Comparison of ENCODE assay signal across 20 cellular contexts in the genomic region with DNA sequence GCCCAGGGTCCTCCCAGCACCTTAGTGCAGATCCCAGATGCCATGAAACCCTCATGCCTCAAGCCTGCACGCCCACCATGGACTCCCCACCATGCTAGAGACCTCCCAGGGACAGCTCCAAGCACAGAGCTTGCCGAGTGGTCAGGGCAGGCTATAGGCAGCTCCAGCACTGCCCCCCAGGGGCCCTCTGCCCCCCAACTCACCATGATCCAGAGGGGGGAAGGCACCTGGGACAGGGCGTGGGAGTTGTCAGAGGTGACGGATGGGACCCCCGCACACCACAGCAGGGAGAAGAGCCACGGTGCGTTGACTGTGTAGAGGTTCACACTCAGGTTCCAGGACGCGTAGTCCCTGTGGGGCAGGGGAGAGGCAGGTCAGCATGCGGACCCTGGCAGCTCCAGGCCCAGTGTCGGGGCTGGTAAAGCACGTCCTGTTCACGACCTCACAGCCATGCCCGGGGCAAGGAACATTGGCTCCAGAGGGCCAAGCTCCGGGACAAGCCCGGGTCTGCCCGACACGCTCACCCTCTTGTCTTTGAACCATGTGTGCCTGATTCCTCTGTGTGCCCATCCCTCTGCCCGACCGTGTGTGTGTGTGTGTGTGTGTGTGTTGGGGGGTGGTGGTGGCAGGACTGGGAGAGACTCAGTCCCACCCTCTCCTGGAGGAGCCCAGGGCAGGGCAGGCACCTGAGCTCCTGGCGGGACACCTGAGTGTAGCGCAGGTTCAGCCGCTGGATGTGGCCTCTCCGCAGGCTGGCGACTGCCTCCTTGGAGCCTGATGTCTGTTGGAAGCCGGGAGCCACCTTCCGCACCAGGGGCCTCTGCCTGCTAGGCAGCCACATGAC. TPM values are rescaled to one million over a fixed set of nuclear protein-coding genes. Genes with fewer than 3 reads are reported as not detected.
DNase-seq lines count a peak whose midpoint lies in the region; ATAC-seq, FAIRE-seq and TF ChIP-seq lines count a peak whose summit lies in the region.
"Had no signal": no experiment of that assay in that cellular context is flagged by ENCODE, and none has a peak within 500 bp of the region (broad histone marks: within the 10 kb centered on the region; RNA-seq: fewer than 3 reads in every experiment).

No MANE protein-coding gene starts in this region.

- H3K27ac Mint-ChIP-seq in activated CD4-positive, alpha-beta memory T cell treated with anti-CD3 and anti-CD28 coated beads for 36 hours, result no peak overlapping the region
- H3K27ac Mint-ChIP-seq: B cell; CD4-positive, alpha-beta memory T cell; HFFc6 had no signal

- TF ChIP-seq RAD21 in K562 (CRISPR knock-in tag; conservative IDR thresholded peaks at IDR 0.05 in 1 of 2, IDR thresholded peaks at IDR 0.05 in 1 of 2), result no peak

- H3K9me1 ChIP-seq in K562 (ENCODE audit: control insufficient read depth, insufficient read depth, low read length), result no peaks in the 10 kb centered on the region
- H3K9me1 ChIP-seq in keratinocyte (ENCODE audit: control insufficient read depth, extremely low read depth, insufficient read depth, low read length), result no peaks in the 10 kb centered on the region

- H3K4me3 ChIP-seq in right atrium auricular region (no peak overlapping the region), K562 (no peak overlapping the region), keratinocyte (ENCODE audit: control insufficient read depth in 2 of 3, extremely low read depth in 1 of 3, insufficient read depth in 2 of 3, low read depth in 1 of 3, low read length in 3 of 3) (no peak overlapping the region)
- H3K4me3 ChIP-seq: HAP-1 had no signal

- TF ChIP-seq EP300 in K562 (IDR thresholded peaks at IDR 0.05; ENCODE audit: low read length), result no peak

- H3K4me1 ChIP-seq in right atrium auricular region (no peaks in the 10 kb centered on the region), K562 (replicated peaks in 1 of 2; ENCODE audit: control insufficient read depth in 2 of 2, insufficient read depth in 2 of 2, low read length in 2 of 2) (peaks cover 0 to 34% of the 10 kb centered on the region in 2 experiments; a peak in 1 of 5 replicates), keratinocyte (ENCODE audit: control insufficient read depth, extremely low read depth, insufficient read depth, low read length) (peaks cover 11% of the 10 kb centered on the region)
- H3K4me1 ChIP-seq: HAP-1 had no signal

- POLR2A ChIA-PET in K562 (lab: Yijun Ruan, JAX), result interaction anchor here (1.2 to 2.4 kb wide), 4 partner anchors 21 to 41 kb away, joined by 3 to 6 read pairs (median 6); no protein-coding TSS in a partner anchor
- POLR2A ChIA-PET in activated CD4-positive, alpha-beta memory T cell treated with anti-CD3 and anti-CD28 coated beads for 36 hours (lab: Charles Lee), result no interaction called here

- no peak overlapping the region for H3K27ac ChIP-seq in right atrium auricular region
- no peak overlapping the region for H3K27ac ChIP-seq in K562 (ENCODE audit: extremely low read depth, low read depth, low read length)
- no peak overlapping the region for H3K27ac ChIP-seq in keratinocyte (ENCODE audit: control insufficient read depth, insufficient read depth, low read length)

- H3K36me3 Mint-ChIP-seq in activated CD4-positive, alpha-beta memory T cell treated with anti-CD3 and anti-CD28 coated beads for 36 hours, result no peaks in the 10 kb centered on the region

- intact Hi-C loops in left cardiac atrium (cut with DNase I), result loop anchor here in 1 of 2 donors (10.0 kb wide), 1 partner anchor 46 kb away; the partner anchor contains the start of gene RPS3
- intact Hi-C loops in K562 (cut with micrococcal nuclease), result no loop called here
- intact Hi-C loops in activated CD4-positive, alpha-beta memory T cell treated with anti-CD3 and anti-CD28 coated beads for 36 hours (cut with micrococcal nuclease), result no loop called here

- peak overlapping the region in 1 of 2 experiments; percentile 69; a peak in 2 of 4 replicates for H3K9ac ChIP-seq in K562 (ENCODE audit: insufficient read depth in 1 of 2, low read depth in 2 of 2, low read length in 2 of 2)
- no peak overlapping the region for H3K9ac ChIP-seq in keratinocyte (ENCODE audit: control insufficient read depth, extremely low read depth, insufficient read depth, low read length)

- in situ Hi-C loops in K562 (cut with MboI), result loop anchor here (10.0 to 25.0 kb wide), 2 partner anchors 344 to 421 kb away; no protein-coding TSS in a partner anchor

- ATAC-seq in left cardiac atrium (no peak), K562 (no peak)
- ATAC-seq: HepG2 had no signal

- no peaks in the 10 kb centered on the region for H3K9me3 Mint-ChIP-seq in activated CD4-positive, alpha-beta memory T cell treated with anti-CD3 and anti-CD28 coated beads for 36 hours
- H3K9me3 Mint-ChIP-seq: CD4-positive, alpha-beta memory T cell; HFFc6 had no signal

- CTCF ChIA-PET in K562 (lab: Yijun Ruan, JAX; ENCODE audit: low intra/inter-chr PET ratio), result interaction anchor here (0.7 to 1.4 kb wide), 3 partner anchors 49 to 93 kb away, joined by 3 to 4 read pairs (median 3); no protein-coding TSS in a partner anchor
- CTCF ChIA-PET in activated CD4-positive, alpha-beta memory T cell treated with anti-CD3 and anti-CD28 coated beads for 36 hours (lab: Charles Lee), result interaction anchor here (3.2 kb wide), 1 partner anchor 10 kb away, joined by 13 read pairs; no protein-coding TSS in a partner anchor

- H2AFZ ChIP-seq in K562 (ENCODE audit: low read depth, low read length), result no peak overlapping the region
- no peak overlapping the region for H2AFZ ChIP-seq in keratinocyte (ENCODE audit: control insufficient read depth, low read length)

- DNase-seq in left cardiac atrium (peak; percentile 16), right atrium auricular region (ENCODE audit: low spot score) (no peak), K562 (ENCODE audit: extremely low read depth in 1 of 4, low spot score in 3 of 4) (no peak), keratinocyte (ENCODE audit: low read depth, low spot score) (no peak), T1000 (lab: John Stamatoyannopoulos, UW) (no peak), activated gamma-delta T cell treated with Interleukin-2 at 50 U/mL for 16 hours (no peak)
- DNase-seq in activated CD4-positive, alpha-beta memory T cell treated with anti-CD3 and anti-CD28 coated beads for 36 hours, result no peak
- DNase-seq: C1 segment of cervical spinal cord; CD4-positive, alpha-beta memory T cell; DMS79 treated with DMSO at 0.1 percent for 48 hours; EL; GOT3; HFFc6 had no signal

- H3K4me2 ChIP-seq in K562 (ENCODE audit: insufficient read depth, low read length) (no peak overlapping the region), keratinocyte (ENCODE audit: control insufficient read depth, extremely low read depth, insufficient read depth, low read depth, low read length) (peak overlapping the region; percentile 49)

- BruUV-seq in K562 (replicated peaks; lab: Mats Ljungman, UMichigan), result no TSS peak

- no peak overlapping the region for H3K4me3 Mint-ChIP-seq in activated CD4-positive, alpha-beta memory T cell treated with anti-CD3 and anti-CD28 coated beads for 36 hours
- H3K4me3 Mint-ChIP-seq: B cell; CD4-positive, alpha-beta memory T cell; HFFc6 had no signal

- 46% methylated on average over 19 of the region's 27 CpGs for WGBS in K562 (ENCODE audit: insufficient coverage, low coverage, missing lambda C conversion rate)

- dilution Hi-C loops in keratinocyte (cut with MboI; ENCODE audit: extremely low pct_ligation_motif_present, low sequenced_read_pairs), result no loop called here

- H3K79me2 ChIP-seq in K562 (ENCODE audit: control insufficient read depth, insufficient read depth, low read length) (no peaks in the 10 kb centered on the region), keratinocyte (ENCODE audit: control insufficient read depth, insufficient read depth, low read length) (no peaks in the 10 kb centered on the region)

- H3K27me3 ChIP-seq in right atrium auricular region (no peaks in the 10 kb centered on the region), K562 (ENCODE audit: control insufficient read depth in 2 of 2, insufficient read depth in 2 of 2, low read length in 2 of 2) (no peaks in the 10 kb centered on the region), keratinocyte (ENCODE audit: control insufficient read depth, extremely low read depth, insufficient read depth, low read length) (peaks cover 31% of the 10 kb centered on the region)

- no peak for TF ChIP-seq CTCF in right atrium auricular region (IDR thresholded peaks at IDR 0.05)
- TF ChIP-seq CTCF in K562 (IDR thresholded peaks at IDR 0.05 in 2 of 3, conservative IDR thresholded peaks at IDR 0.05 in 1 of 3; ENCODE audit: insufficient read depth in 2 of 3, low read depth in 1 of 3, low read length in 3 of 3), result no peak
- no peak for TF ChIP-seq CTCF in keratinocyte (optimal IDR thresholded peaks at IDR 0.05 in 1 of 3, IDR thresholded peaks at IDR 0.05 in 1 of 3, conservative IDR thresholded peaks at IDR 0.05 in 1 of 3; ENCODE audit: extremely low read depth in 1 of 3, insufficient read depth in 2 of 3, low read length in 3 of 3)

- TF ChIP-seq POLR2A in K562 (conservative IDR thresholded peaks at IDR 0.05), result no peak

- no peaks in the 10 kb centered on the region for H4K20me1 ChIP-seq in K562 (replicated peaks; ENCODE audit: control insufficient read depth, insufficient read depth, low read length)
- H4K20me1 ChIP-seq in keratinocyte (ENCODE audit: control insufficient read depth, extremely low read depth, insufficient read depth, low read length), result no peaks in the 10 kb centered on the region

- no peaks in the 10 kb centered on the region for H3K36me3 ChIP-seq in right atrium auricular region
- no peaks in the 10 kb centered on the region for H3K36me3 ChIP-seq in K562 (ENCODE audit: control insufficient read depth, insufficient read depth, low read length)
- H3K36me3 ChIP-seq in keratinocyte (ENCODE audit: control insufficient read depth in 2 of 2, extremely low read depth in 1 of 2, insufficient read depth in 2 of 2, low read length in 2 of 2), result no peaks in the 10 kb centered on the region
- H3K36me3 ChIP-seq: HAP-1 had no signal

- no peaks in the 10 kb centered on the region for H3K9me3 ChIP-seq in right atrium auricular region
- no peaks in the 10 kb centered on the region for H3K9me3 ChIP-seq in K562 (replicated peaks; ENCODE audit: control insufficient read depth, insufficient read depth, low read depth, low read length)
- no peaks in the 10 kb centered on the region for H3K9me3 ChIP-seq in keratinocyte (ENCODE audit: control insufficient read depth, low read depth, low read length)
- H3K9me3 ChIP-seq: HAP-1 had no signal

- no peaks in the 10 kb centered on the region for H3K27me3 Mint-ChIP-seq in activated CD4-positive, alpha-beta memory T cell treated with anti-CD3 and anti-CD28 coated beads for 36 hours
- H3K27me3 Mint-ChIP-seq: CD4-positive, alpha-beta memory T cell had no signal

- no peaks in the 10 kb centered on the region for H3K4me1 Mint-ChIP-seq in activated CD4-positive, alpha-beta memory T cell treated with anti-CD3 and anti-CD28 coated beads for 36 hours (ENCODE audit: low read depth)
- H3K4me1 Mint-ChIP-seq: B cell had no signal

- FAIRE-seq in K562 (lab: Jason Lieb, UNC), result no peak
- FAIRE-seq in keratinocyte (lab: Jason Lieb, UNC), result no peak
- FAIRE-seq: A204.1, G401.6, GM12891, HepG2, HTR-8/SVneo had no signal

RNA-seq across cellular contexts. Expression of gene KLHL35, which starts 8.2 kb away (rescaled TPM):
- total RNA-seq in left cardiac atrium (1 to 10 TPM; 1.1 to 1.2 TPM), right atrium auricular region (1 to 10 TPM in 1 of 2 donors, under 1 TPM in 1; 0.20 to 1.4 TPM), K562 (2014; rRNA removed) (not detected in 2 replicates), K562 (2014; rRNA removed; fragmentation: Illumina TruSeq; extraction: Trizol) (not detected in 2 replicates), K562 (2015; rRNA removed; fragmentation: Illumina TruSeq; extraction: Trizol) (not detected in 2 replicates), K562 (2021) (not detected in 2 replicates)
- not detected in 2 replicates for total RNA-seq in K562 (2011; cell fraction: chromatin; rRNA removed; ENCODE audit: low replicate concordance)
- not detected in 2 replicates for total RNA-seq in K562 (2011; cell fraction: nucleolus; rRNA removed)
- total RNA-seq in K562 (2011; cell fraction: nucleoplasm; rRNA removed), result not detected in 2 replicates
- polyA plus RNA-seq in K562 (2011; rRNA removed) (not detected in 2 replicates), K562 (2014; fragmentation: Illumina TruSeq; extraction: Trizol) (not detected in 2 replicates), K562 (2014; fragmentation: Nextera tagmentation; extraction: Ambion mirVana) (not detected), K562 (2014; rRNA removed) (not detected in 2 replicates), keratinocyte (0.43 to 1.0 TPM (median 0.58 TPM) in 3 replicates)
- polyA plus RNA-seq in K562 (2011; cell fraction: cytosol; rRNA removed), result not detected in 2 replicates
- not detected in 2 replicates for polyA plus RNA-seq in K562 (2011; cell fraction: nucleus; rRNA removed)
- polyA plus RNA-seq in K562 (2012), result 0.05 and 0.10 TPM in 2 replicates
- not detected in 2 replicates for polyA minus RNA-seq in K562 (2011; rRNA and poly(A)+ RNA removed)
- polyA minus RNA-seq in K562 (2011; cell fraction: cytosol; rRNA and poly(A)+ RNA removed), result 1.5 TPM in 1 of 2 replicates, not detected in the other
- polyA minus RNA-seq in K562 (2011; cell fraction: nucleus; rRNA and poly(A)+ RNA removed), result not detected in 2 replicates
- not detected for polyA plus RNA-seq in keratinocyte (2011; ENCODE audit: low read depth)
- 0.28 and 0.83 TPM in 2 replicates for polyA plus RNA-seq in keratinocyte (2011; cell fraction: cytosol; rRNA removed)
- 1.4 and 2.0 TPM in 2 replicates for polyA plus RNA-seq in keratinocyte (2011; cell fraction: nucleus; rRNA removed)
- 0.93 and 1.0 TPM in 2 replicates for polyA plus RNA-seq in keratinocyte (2012; ENCODE audit: low replicate concordance)
- 0.22 to 0.33 TPM (median 0.26 TPM) in 3 replicates for polyA minus RNA-seq in keratinocyte
- polyA minus RNA-seq in keratinocyte (2011; cell fraction: cytosol; rRNA and poly(A)+ RNA removed), result 1.3 TPM
- polyA minus RNA-seq in keratinocyte (2011; cell fraction: nucleus; rRNA and poly(A)+ RNA removed), result 0.84 and 1.8 TPM in 2 replicates
- under 1 TPM; 0.12 to 0.51 TPM for total RNA-seq in activated CD4-positive, alpha-beta memory T cell treated with anti-CD3 and anti-CD28 coated beads for 36 hours
- total RNA-seq: HepG2, HFFc6 had no signal
- polyA plus RNA-seq: HepG2 had no signal

RNA-seq across cellular contexts. Expression of gene RPS3, which starts 41.9 kb away (rescaled TPM):
- 1,000 to 10,000 TPM; 1,106 to 1,117 TPM for total RNA-seq in left cardiac atrium
- 100 to 1,000 TPM; 391 to 983 TPM for total RNA-seq in right atrium auricular region
- total RNA-seq in K562 (2011; cell fraction: chromatin; rRNA removed; ENCODE audit: low replicate concordance), result 368 and 416 TPM in 2 replicates
- 577 and 735 TPM in 2 replicates for total RNA-seq in K562 (2011; cell fraction: nucleolus; rRNA removed)
- 828 and 1,575 TPM in 2 replicates for total RNA-seq in K562 (2011; cell fraction: nucleoplasm; rRNA removed)
- 2,700 and 3,102 TPM in 2 replicates for total RNA-seq in K562 (2014; rRNA removed)
- 3,530 and 3,738 TPM in 2 replicates for total RNA-seq in K562 (2014; rRNA removed; fragmentation: Illumina TruSeq; extraction: Trizol)
- 3,411 and 3,679 TPM in 2 replicates for total RNA-seq in K562 (2015; rRNA removed; fragmentation: Illumina TruSeq; extraction: Trizol)
- total RNA-seq in K562 (2021), result 3,592 and 3,622 TPM in 2 replicates
- polyA plus RNA-seq in K562 (2011; rRNA removed), result 3,472 and 4,261 TPM in 2 replicates
- polyA plus RNA-seq in K562 (2011; cell fraction: cytosol; rRNA removed), result 3,466 and 4,968 TPM in 2 replicates
- polyA plus RNA-seq in K562 (2011; cell fraction: nucleus; rRNA removed), result 1,428 and 2,203 TPM in 2 replicates
- 4,980 and 5,479 TPM in 2 replicates for polyA plus RNA-seq in K562 (2012)
- 4,042 and 4,231 TPM in 2 replicates for polyA plus RNA-seq in K562 (2014; fragmentation: Illumina TruSeq; extraction: Trizol)
- polyA plus RNA-seq in K562 (2014; fragmentation: Nextera tagmentation; extraction: Ambion mirVana), result 1,000 to 10,000 TPM; 5,693 to 5,771 TPM
- 3,097 and 3,731 TPM in 2 replicates for polyA plus RNA-seq in K562 (2014; rRNA removed)
- 1,903 and 2,025 TPM in 2 replicates for polyA minus RNA-seq in K562 (2011; rRNA and poly(A)+ RNA removed)
- 774 and 918 TPM in 2 replicates for polyA minus RNA-seq in K562 (2011; cell fraction: cytosol; rRNA and poly(A)+ RNA removed)
- polyA minus RNA-seq in K562 (2011; cell fraction: nucleus; rRNA and poly(A)+ RNA removed), result 197 and 395 TPM in 2 replicates
- polyA plus RNA-seq in keratinocyte, result 2,759 to 4,283 TPM (median 3,843 TPM) in 3 replicates
- 4,583 TPM for polyA plus RNA-seq in keratinocyte (2011; ENCODE audit: low read depth)
- 3,100 and 4,215 TPM in 2 replicates for polyA plus RNA-seq in keratinocyte (2011; cell fraction: cytosol; rRNA removed)
- 1,051 and 1,129 TPM in 2 replicates for polyA plus RNA-seq in keratinocyte (2011; cell fraction: nucleus; rRNA removed)
- polyA plus RNA-seq in keratinocyte (2012; ENCODE audit: low replicate concordance), result 3,324 and 4,271 TPM in 2 replicates
- 1,345 to 1,807 TPM (median 1,376 TPM) in 3 replicates for polyA minus RNA-seq in keratinocyte
- polyA minus RNA-seq in keratinocyte (2011; cell fraction: cytosol; rRNA and poly(A)+ RNA removed), result 1,011 TPM
- polyA minus RNA-seq in keratinocyte (2011; cell fraction: nucleus; rRNA and poly(A)+ RNA removed), result 222 and 286 TPM in 2 replicates
- total RNA-seq in activated CD4-positive, alpha-beta memory T cell treated with anti-CD3 and anti-CD28 coated beads for 36 hours, result 1,000 to 10,000 TPM; 4,423 to 4,525 TPM
